Comparison of ENCODE assay signal across 8 cellular contexts in the genomic region with DNA sequence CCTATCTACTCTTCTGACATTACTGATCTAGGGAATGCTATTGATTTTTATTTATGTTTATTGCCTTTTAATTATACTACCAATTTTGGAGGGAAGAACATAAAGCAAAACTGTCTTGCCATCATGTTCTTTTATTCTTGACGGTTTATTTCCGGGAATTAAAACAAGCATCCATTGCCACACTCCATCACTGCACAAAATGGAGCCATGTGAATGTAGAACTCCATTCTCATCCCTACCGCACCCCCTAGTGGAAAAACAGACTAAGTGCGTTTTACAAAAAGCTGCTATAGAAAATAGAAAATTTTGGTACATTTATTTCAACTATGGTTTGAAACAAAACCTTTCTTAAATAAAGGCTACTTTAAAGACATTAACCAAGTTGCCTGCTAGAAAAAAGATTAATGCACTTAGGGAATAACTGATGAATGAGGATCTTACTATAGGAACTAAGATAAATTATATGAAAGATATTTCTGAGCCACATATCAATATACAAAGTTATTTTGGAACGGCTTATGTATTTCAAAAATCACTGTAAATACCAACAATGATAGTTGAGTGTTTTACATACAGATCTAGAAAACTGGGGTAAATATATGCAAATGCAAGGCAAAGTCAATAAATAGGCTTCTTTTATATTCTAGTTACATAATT. TPM values are rescaled to one million over a fixed set of nuclear protein-coding genes. Genes with fewer than 3 reads are reported as not detected.
DNase-seq lines count a peak whose midpoint lies in the region; ATAC-seq and TF ChIP-seq lines count a peak whose summit lies in the region.

No MANE protein-coding gene starts in this region.

- no peaks in the 10 kb centered on the region for H3K27me3 ChIP-seq in breast epithelium
- H3K27me3 ChIP-seq in transverse colon: no peaks in the 10 kb centered on the region

- no peak for TF ChIP-seq EP300 in transverse colon (IDR thresholded peaks at IDR 0.05; ENCODE audit: low read depth)

- H3K27ac ChIP-seq in breast epithelium: no peak overlapping the region
- no peak overlapping the region for H3K27ac ChIP-seq in transverse colon

- no peak overlapping the region for H3K4me3 ChIP-seq in breast epithelium
- H3K4me3 ChIP-seq in transverse colon: no peak overlapping the region

- H3K36me3 ChIP-seq in breast epithelium (no peaks in the 10 kb centered on the region), transverse colon (peaks cover 0 to 2% (median 0%) of the 10 kb centered on the region in 4 donors)

- 24 to 29% methylated on average over 5 of the region's 5 CpGs for WGBS in transverse colon (ENCODE audit: low coverage in 1 of 2), 2 donors

- TF ChIP-seq CTCF in breast epithelium (IDR thresholded peaks at IDR 0.05) (peak; percentile 57 to 72 (median 67)), transverse colon (IDR thresholded peaks at IDR 0.05) (peak; percentile 74 to 84 (median 78))

- H3K9me3 ChIP-seq in breast epithelium: no peaks in the 10 kb centered on the region
- no peaks in the 10 kb centered on the region for H3K9me3 ChIP-seq in transverse colon

- intact Hi-C loops in breast epithelium (cut with DNase I; ENCODE audit: low total_unique reads): no loop called here
- intact Hi-C loops in transverse colon (cut with DNase I; ENCODE audit: low total_unique reads): no loop called here

- DNase-seq in G401 (ENCODE audit: low spot score): peak; percentile 67
- peak; percentile 20 for DNase-seq in HPDE6-E6E7 (ENCODE audit: extremely low spot score)
- peak; percentile 65 for DNase-seq in NCI-H774 (lab: John Stamatoyannopoulos, UW)
- no peak for DNase-seq in breast epithelium (ENCODE audit: low spot score in 2 of 2)
- peak; percentile 76 for DNase-seq in kidney glomerular epithelial cell (lab: John Stamatoyannopoulos, UW)
- peak; percentile 9 for DNase-seq in transverse colon
- DNase-seq in KG1 (lab: John Stamatoyannopoulos, UW): no peak

- peak; percentile 42 for ATAC-seq in GM21423 (IDR thresholded peaks at IDR 0.05; ENCODE audit: unreplicated experiment)

- TF ChIP-seq POLR2A in breast epithelium (IDR thresholded peaks at IDR 0.05) (no peak), transverse colon (IDR thresholded peaks at IDR 0.05) (no peak)

- H3K4me1 ChIP-seq in breast epithelium (no peaks in the 10 kb centered on the region), transverse colon (peaks cover 0 to 3% (median 0%) of the 10 kb centered on the region in 4 donors)

- in situ Hi-C loops in G401 (cut with HindIII; ENCODE audit: low sequenced_read_pairs): no loop called here
- in situ Hi-C loops in transverse colon (cut with MboI; ENCODE audit: low pct_ligation_motif_present in 1 of 4, low pct_unique_long_range_greater_than_20kb in 1 of 4, low sequenced_read_pairs in 3 of 4): loop anchor here in 3 of 4 donors (25.0 kb wide), 2 partner anchors 131 to 931 kb away; a partner anchor contains a TSS

RNA-seq across cellular contexts. Expression of a gene that starts 26.6 kb away (rescaled TPM):
- total RNA-seq in G401 (2014; rRNA removed; shearing (Covaris generic)): 4.0 and 9.6 TPM in 2 replicates
- total RNA-seq in breast epithelium (10 to 100 TPM; 19.3 to 49.4 (median 21.8) TPM), transverse colon (10 to 100 TPM in 1 of 4 donors, 1 to 10 TPM in 3; 7.4 to 12.7 (median 8.4) TPM)

Comparison
In these comparisons a context has a peak if more than half of its experiments do, and no peak if none do; other contexts are left out.
1. DNase-seq: peak in G401 (single experiment), HPDE6-E6E7 (single experiment), NCI-H774 (single experiment), kidney glomerular epithelial cell (single experiment) and transverse colon (single experiment); none in breast epithelium (0 of 2) and KG1 (single experiment).